ENCODE assay signal across 11 cellular contexts in the genomic region with DNA sequence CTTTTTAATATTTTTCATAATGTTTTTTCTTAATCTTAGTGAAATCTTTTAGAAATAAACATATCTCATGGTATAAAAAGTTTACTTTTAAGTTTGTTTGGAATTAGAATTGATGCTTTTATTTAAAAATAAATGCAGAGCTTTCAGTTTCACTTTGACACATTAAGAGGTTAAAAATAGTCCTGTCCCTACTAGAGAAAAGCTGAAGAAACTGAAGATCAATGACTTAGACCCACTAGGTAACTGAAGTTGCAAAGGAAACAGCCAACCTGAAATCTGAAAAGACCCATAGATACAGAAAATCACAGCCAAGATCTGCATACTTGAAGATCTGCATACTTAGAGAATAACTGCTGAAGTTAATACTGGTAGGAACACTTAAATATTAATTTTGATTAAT.
DNase-seq lines count a peak whose midpoint lies in the region; ATAC-seq and TF ChIP-seq lines count a peak whose summit lies in the region.
"Had no signal": no experiment of that assay in that cellular context is flagged by ENCODE, and none has a peak within 500 bp of the region (broad histone marks: within the 10 kb centered on the region; RNA-seq: fewer than 3 reads in every experiment).

No MANE protein-coding gene starts in this region.

- H3K27ac ChIP-seq in right lobe of liver, result no peak overlapping the region
- H3K27ac ChIP-seq: HL-60 had no signal

- POLR2A ChIA-PET in GM10248 (lab: Yijun Ruan, JAX), result no interaction called here

- H3K36me3 ChIP-seq in right lobe of liver, result no peaks in the 10 kb centered on the region

- H3K4me1 ChIP-seq in right lobe of liver, result no peaks in the 10 kb centered on the region

- no peak for TF ChIP-seq POLR2A in right lobe of liver (IDR thresholded peaks at IDR 0.05)

- TF ChIP-seq CTCF in GM10248 (IDR thresholded peaks at IDR 0.05; ENCODE audit: control extremely low read depth, extremely low read depth, low read depth, missing control alignments), result no peak
- no peak for TF ChIP-seq CTCF in WI38 (IDR thresholded peaks at IDR 0.05; ENCODE audit: low read depth, low read length)
- TF ChIP-seq CTCF in right lobe of liver (IDR thresholded peaks at IDR 0.05), result no peak

- no peaks in the 10 kb centered on the region for H3K9me3 ChIP-seq in right lobe of liver

- H3K27me3 ChIP-seq in right lobe of liver, result no peaks in the 10 kb centered on the region

- CTCF ChIA-PET in GM10248 (lab: Yijun Ruan, JAX), result interaction anchor here (1.3 kb wide), 1 partner anchor 8 kb away, joined by 4 read pairs; no protein-coding TSS in a partner anchor

- DNase-seq in GM10248 (ENCODE audit: extremely low spot score) (peak; percentile 17), cerebellar nuclear complex (lab: John Stamatoyannopoulos, UW) (no peak), DMS 273 treated with DMSO at 0.1 percent for 48 hours (lab: John Stamatoyannopoulos, UW) (no peak), right lobe of liver (no peak)
- no peak for DNase-seq in NK-92 treated with Interleukin-12 subunit alpha and Interleukin-12 subunit beta, amount 100 ng/mL, for 24 hours (lab: John Stamatoyannopoulos, UW)
- DNase-seq: activated T-cell treated with anti-CD3 and anti-CD28 coated beads, Interleukin-2, amount 50 U/mL, for 1 hour had no signal

- ATAC-seq in GM19463 (IDR thresholded peaks at IDR 0.05; ENCODE audit: unreplicated experiment), result peak; percentile 77
- ATAC-seq in HG03095 (IDR thresholded peaks at IDR 0.05; ENCODE audit: unreplicated experiment), result peak; percentile 86
- ATAC-seq in right lobe of liver, result no peak
- ATAC-seq: Panc1 had no signal

- intact Hi-C loops in right lobe of liver (cut with DNase I), result no loop called here

- H3K4me3 ChIP-seq in WI38 (ENCODE audit: low read depth, low read length) (peak overlapping the region; percentile 39), right lobe of liver (no peak overlapping the region)

Comparison
In these comparisons a context has a peak if more than half of its experiments do, and no peak if none do; other contexts are left out.
1. ATAC-seq: peak in GM19463 (single experiment) and HG03095 (single experiment); none in right lobe of liver (0 of 4).